ENCODE assay signal across 1 cellular context in the genomic region with DNA sequence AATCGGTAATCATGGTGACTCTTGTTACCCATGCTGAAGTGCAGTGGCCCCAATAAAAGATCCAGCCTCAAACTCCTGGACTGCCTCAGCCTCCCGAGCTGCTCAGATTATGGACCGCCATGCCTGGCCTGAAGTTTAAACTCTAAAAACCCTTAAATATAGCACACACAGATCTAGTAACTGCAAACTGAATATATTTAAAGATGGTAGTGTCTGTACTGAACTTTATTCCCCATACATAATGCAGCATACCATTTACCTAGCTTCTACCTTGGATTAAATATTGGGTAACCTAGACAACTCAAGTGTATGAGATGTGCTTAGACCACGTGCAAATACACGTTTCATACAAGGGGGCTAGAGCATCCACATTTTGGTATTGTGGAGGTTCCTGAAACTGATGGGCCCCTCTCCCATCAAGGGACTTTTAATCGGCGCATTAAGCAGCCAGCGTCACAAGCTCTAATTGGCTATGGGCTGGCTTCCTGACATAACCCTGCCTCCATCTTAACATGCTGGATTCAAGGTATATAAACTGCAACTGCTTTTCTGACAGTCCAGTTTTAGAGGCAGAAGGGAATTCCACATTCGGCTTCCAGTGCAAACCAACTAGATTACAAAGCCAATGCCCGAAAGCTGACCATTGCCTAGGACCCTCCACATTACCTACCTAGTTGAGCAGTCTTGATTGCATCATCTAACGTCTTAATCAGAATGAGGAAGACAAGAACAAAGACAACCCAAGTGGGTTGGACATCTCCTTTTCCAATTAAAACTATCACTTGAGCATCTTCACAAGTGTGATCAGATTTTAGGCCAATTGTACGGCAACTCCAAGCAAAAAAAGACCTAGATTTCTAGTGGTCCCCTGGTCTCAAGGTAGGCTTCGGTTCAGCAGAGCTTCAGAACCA.
TF ChIP-seq lines count a peak whose summit lies in the region.

No MANE protein-coding gene starts in this region.

TF ChIP-seq in K562, 482 proteins besides CTCF, POLR2A, EP300 and RAD21 (continued from another document and continues in another):
- TF ChIP-seq HDAC6 (IDR thresholded peaks at IDR 0.05; ENCODE audit: low read depth, low read length) (no peak), DMBX1 (CRISPR knock-in tag; IDR thresholded peaks at IDR 0.05; ENCODE audit: borderline replicate concordance) (no peak), BACH1 (tag; IDR thresholded peaks at IDR 0.05) (no peak), IFI16 (CRISPR knock-in tag; IDR thresholded peaks at IDR 0.05) (no peak), HDAC8 (tag; IDR thresholded peaks at IDR 0.05) (0 out of 2 replicates have a peak, but pooled peaks have one; percentile 33), ZNF644 (tag; IDR thresholded peaks at IDR 0.05; ENCODE audit: low read depth) (no peak), ZBTB34 (CRISPR knock-in tag; IDR thresholded peaks at IDR 0.05) (no peak), CREB1 (IDR thresholded peaks at IDR 0.05) (no peak), CREB1 (CRISPR knock-in tag; IDR thresholded peaks at IDR 0.05) (no peak), SREBF2 (CRISPR knock-in tag; IDR thresholded peaks at IDR 0.05) (no peak), KLF6 (CRISPR knock-in tag; IDR thresholded peaks at IDR 0.05; ENCODE audit: borderline replicate concordance) (no peak), ZC3H4 (CRISPR knock-in tag; IDR thresholded peaks at IDR 0.05; ENCODE audit: borderline replicate concordance) (no peak), ELF2 (CRISPR knock-in tag; IDR thresholded peaks at IDR 0.05) (peak; percentile 49; the same call in 1 of the 2 replicates), ZNF165 (CRISPR knock-in tag; IDR thresholded peaks at IDR 0.05; ENCODE audit: borderline replicate concordance) (no peak), ZNF347 (CRISPR knock-in tag; IDR thresholded peaks at IDR 0.05; ENCODE audit: low read depth) (no peak; the same call in 1 of the 2 replicates), ZNF717 (CRISPR knock-in tag; IDR thresholded peaks at IDR 0.05) (0 out of 2 replicates have a peak, but pooled peaks have one; percentile 7), BRCA1 (IDR thresholded peaks at IDR 0.05) (no peak), BRCA1 (CRISPR knock-in tag; IDR thresholded peaks at IDR 0.05) (no peak), CEBPG (CRISPR knock-in tag; IDR thresholded peaks at IDR 0.05) (peak; percentile 92), CEBPG (tag; conservative IDR thresholded peaks at IDR 0.05 in 1 of 2, IDR thresholded peaks at IDR 0.05 in 1 of 2) (peak; percentile 92 to 95), EP400 (IDR thresholded peaks at IDR 0.05) (peak; percentile 46; the same call in 1 of the 2 replicates), CREB5 (CRISPR knock-in tag; IDR thresholded peaks at IDR 0.05) (no peak; the same call in none of the 2 replicates), ZNF239 (CRISPR knock-in tag; IDR thresholded peaks at IDR 0.05) (no peak), NEUROD1 (IDR thresholded peaks at IDR 0.05; ENCODE audit: borderline replicate concordance, low read depth, low read length, partially characterized antibody) (no peak), TOE1 (IDR thresholded peaks at IDR 0.05; ENCODE audit: borderline replicate concordance) (no peak), TOE1 (CRISPR knock-in tag; IDR thresholded peaks at IDR 0.05; ENCODE audit: borderline replicate concordance, low read depth) (no peak), HMGN3 (IDR thresholded peaks at IDR 0.05; ENCODE audit: borderline replicate concordance, extremely low read depth, insufficient read length, low read depth, low read length) (no peak), NFRKB (IDR thresholded peaks at IDR 0.05; ENCODE audit: low read depth) (no peak), HEY1 (CRISPR knock-in tag; IDR thresholded peaks at IDR 0.05; ENCODE audit: borderline replicate concordance) (peak; percentile 25; the same call in 1 of the 2 replicates), YY1 (IDR thresholded peaks at IDR 0.05; ENCODE audit: borderline replicate concordance in 1 of 3, control insufficient read depth in 1 of 3, extremely low read depth in 1 of 3, insufficient read depth in 3 of 3, insufficient read length in 1 of 3, insufficient replicate concordance in 2 of 3, low read depth in 1 of 3, low read length in 2 of 3) (peak in 1 of 3 experiments; percentile 64), GABPB2 (CRISPR knock-in tag; conservative IDR thresholded peaks at IDR 0.05) (peak; percentile 62; the same call in 1 of the 2 replicates), NFXL1 (CRISPR knock-in tag; IDR thresholded peaks at IDR 0.05) (no peak; the same call in 1 of the 2 replicates), SNIP1 (IDR thresholded peaks at IDR 0.05; ENCODE audit: low read depth) (no peak)
- TF ChIP-seq, protein P1, sequence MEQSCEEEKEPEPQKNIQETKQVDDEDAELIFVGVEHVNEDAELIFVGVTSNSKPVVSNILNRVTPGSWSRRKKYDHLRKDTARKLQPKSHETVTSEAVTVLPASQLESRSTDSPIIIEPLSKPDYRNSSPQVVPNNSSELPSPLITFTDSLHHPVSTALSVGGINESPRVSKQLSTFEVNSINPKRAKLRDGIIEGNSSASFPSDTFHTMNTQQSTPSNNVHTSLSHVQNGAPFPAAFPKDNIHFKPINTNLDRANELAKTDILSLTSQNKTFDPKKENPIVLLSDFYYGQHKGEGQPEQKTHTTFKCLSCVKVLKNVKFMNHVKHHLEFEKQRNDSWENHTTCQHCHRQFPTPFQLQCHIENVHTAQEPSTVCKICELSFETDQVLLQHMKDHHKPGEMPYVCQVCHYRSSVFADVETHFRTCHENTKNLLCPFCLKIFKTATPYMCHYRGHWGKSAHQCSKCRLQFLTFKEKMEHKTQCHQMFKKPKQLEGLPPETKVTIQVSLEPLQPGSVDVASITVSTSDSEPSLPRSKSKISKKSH (CRISPR knock-in tag; IDR thresholded peaks at IDR 0.05): 0 out of 2 replicates have a peak, but pooled peaks have one; percentile 41
- TF ChIP-seq, protein P2, sequence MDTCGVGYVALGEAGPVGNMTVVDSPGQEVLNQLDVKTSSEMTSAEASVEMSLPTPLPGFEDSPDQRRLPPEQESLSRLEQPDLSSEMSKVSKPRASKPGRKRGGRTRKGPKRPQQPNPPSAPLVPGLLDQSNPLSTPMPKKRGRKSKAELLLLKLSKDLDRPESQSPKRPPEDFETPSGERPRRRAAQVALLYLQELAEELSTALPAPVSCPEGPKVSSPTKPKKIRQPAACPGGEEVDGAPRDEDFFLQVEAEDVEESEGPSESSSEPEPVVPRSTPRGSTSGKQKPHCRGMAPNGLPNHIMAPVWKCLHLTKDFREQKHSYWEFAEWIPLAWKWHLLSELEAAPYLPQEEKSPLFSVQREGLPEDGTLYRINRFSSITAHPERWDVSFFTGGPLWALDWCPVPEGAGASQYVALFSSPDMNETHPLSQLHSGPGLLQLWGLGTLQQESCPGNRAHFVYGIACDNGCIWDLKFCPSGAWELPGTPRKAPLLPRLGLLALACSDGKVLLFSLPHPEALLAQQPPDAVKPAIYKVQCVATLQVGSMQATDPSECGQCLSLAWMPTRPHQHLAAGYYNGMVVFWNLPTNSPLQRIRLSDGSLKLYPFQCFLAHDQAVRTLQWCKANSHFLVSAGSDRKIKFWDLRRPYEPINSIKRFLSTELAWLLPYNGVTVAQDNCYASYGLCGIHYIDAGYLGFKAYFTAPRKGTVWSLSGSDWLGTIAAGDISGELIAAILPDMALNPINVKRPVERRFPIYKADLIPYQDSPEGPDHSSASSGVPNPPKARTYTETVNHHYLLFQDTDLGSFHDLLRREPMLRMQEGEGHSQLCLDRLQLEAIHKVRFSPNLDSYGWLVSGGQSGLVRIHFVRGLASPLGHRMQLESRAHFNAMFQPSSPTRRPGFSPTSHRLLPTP (IDR thresholded peaks at IDR 0.05; ENCODE audit: borderline replicate concordance, extremely low read depth, insufficient read length): no peak
- TF ChIP-seq, protein P3, sequence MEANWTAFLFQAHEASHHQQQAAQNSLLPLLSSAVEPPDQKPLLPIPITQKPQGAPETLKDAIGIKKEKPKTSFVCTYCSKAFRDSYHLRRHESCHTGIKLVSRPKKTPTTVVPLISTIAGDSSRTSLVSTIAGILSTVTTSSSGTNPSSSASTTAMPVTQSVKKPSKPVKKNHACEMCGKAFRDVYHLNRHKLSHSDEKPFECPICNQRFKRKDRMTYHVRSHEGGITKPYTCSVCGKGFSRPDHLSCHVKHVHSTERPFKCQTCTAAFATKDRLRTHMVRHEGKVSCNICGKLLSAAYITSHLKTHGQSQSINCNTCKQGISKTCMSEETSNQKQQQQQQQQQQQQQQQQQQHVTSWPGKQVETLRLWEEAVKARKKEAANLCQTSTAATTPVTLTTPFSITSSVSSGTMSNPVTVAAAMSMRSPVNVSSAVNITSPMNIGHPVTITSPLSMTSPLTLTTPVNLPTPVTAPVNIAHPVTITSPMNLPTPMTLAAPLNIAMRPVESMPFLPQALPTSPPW (CRISPR knock-in tag; IDR thresholded peaks at IDR 0.05): no peak
- TF ChIP-seq, protein P4, sequence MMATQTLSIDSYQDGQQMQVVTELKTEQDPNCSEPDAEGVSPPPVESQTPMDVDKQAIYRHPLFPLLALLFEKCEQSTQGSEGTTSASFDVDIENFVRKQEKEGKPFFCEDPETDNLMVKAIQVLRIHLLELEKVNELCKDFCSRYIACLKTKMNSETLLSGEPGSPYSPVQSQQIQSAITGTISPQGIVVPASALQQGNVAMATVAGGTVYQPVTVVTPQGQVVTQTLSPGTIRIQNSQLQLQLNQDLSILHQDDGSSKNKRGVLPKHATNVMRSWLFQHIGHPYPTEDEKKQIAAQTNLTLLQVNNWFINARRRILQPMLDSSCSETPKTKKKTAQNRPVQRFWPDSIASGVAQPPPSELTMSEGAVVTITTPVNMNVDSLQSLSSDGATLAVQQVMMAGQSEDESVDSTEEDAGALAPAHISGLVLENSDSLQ (IDR thresholded peaks at IDR 0.05): no peak
- TF ChIP-seq, protein P5, sequence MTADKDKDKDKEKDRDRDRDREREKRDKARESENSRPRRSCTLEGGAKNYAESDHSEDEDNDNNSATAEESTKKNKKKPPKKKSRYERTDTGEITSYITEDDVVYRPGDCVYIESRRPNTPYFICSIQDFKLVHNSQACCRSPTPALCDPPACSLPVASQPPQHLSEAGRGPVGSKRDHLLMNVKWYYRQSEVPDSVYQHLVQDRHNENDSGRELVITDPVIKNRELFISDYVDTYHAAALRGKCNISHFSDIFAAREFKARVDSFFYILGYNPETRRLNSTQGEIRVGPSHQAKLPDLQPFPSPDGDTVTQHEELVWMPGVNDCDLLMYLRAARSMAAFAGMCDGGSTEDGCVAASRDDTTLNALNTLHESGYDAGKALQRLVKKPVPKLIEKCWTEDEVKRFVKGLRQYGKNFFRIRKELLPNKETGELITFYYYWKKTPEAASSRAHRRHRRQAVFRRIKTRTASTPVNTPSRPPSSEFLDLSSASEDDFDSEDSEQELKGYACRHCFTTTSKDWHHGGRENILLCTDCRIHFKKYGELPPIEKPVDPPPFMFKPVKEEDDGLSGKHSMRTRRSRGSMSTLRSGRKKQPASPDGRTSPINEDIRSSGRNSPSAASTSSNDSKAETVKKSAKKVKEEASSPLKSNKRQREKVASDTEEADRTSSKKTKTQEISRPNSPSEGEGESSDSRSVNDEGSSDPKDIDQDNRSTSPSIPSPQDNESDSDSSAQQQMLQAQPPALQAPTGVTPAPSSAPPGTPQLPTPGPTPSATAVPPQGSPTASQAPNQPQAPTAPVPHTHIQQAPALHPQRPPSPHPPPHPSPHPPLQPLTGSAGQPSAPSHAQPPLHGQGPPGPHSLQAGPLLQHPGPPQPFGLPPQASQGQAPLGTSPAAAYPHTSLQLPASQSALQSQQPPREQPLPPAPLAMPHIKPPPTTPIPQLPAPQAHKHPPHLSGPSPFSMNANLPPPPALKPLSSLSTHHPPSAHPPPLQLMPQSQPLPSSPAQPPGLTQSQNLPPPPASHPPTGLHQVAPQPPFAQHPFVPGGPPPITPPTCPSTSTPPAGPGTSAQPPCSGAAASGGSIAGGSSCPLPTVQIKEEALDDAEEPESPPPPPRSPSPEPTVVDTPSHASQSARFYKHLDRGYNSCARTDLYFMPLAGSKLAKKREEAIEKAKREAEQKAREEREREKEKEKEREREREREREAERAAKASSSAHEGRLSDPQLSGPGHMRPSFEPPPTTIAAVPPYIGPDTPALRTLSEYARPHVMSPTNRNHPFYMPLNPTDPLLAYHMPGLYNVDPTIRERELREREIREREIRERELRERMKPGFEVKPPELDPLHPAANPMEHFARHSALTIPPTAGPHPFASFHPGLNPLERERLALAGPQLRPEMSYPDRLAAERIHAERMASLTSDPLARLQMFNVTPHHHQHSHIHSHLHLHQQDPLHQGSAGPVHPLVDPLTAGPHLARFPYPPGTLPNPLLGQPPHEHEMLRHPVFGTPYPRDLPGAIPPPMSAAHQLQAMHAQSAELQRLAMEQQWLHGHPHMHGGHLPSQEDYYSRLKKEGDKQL (CRISPR knock-in tag; IDR thresholded peaks at IDR 0.05; ENCODE audit: borderline replicate concordance): no peak
- TF ChIP-seq, protein P6, sequence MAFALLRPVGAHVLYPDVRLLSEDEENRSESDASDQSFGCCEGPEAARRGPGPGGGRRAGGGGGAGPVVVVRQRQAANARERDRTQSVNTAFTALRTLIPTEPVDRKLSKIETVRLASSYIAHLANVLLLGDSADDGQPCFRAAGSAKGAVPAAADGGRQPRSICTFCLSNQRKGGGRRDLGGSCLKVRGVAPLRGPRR (CRISPR knock-in tag; IDR thresholded peaks at IDR 0.05): no peak
- TF ChIP-seq, protein P7, sequence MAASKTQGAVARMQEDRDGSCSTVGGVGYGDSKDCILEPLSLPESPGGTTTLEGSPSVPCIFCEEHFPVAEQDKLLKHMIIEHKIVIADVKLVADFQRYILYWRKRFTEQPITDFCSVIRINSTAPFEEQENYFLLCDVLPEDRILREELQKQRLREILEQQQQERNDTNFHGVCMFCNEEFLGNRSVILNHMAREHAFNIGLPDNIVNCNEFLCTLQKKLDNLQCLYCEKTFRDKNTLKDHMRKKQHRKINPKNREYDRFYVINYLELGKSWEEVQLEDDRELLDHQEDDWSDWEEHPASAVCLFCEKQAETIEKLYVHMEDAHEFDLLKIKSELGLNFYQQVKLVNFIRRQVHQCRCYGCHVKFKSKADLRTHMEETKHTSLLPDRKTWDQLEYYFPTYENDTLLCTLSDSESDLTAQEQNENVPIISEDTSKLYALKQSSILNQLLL (CRISPR knock-in tag; IDR thresholded peaks at IDR 0.05; ENCODE audit: borderline replicate concordance): no peak
